12 cellular contexts compared by ENCODE assay signal in genomic region chr18:48843162-48843561, GRCh38.
DNase-seq lines count a peak whose midpoint lies in the region; ATAC-seq and TF ChIP-seq lines count a peak whose summit lies in the region.
"Had no signal": no experiment of that assay in that cellular context is flagged by ENCODE, and none has a peak within 500 bp of the region (broad histone marks: within the 10 kb centered on the region; RNA-seq: fewer than 3 reads in every experiment).

No MANE protein-coding gene starts in this region.

- H3K27me3 Mint-ChIP-seq in activated CD4-positive, alpha-beta T cell treated with anti-CD3 and anti-CD28 coated beads for 36 hours = no peaks in the 10 kb centered on the region
- no peaks in the 10 kb centered on the region for H3K27me3 Mint-ChIP-seq in T-cell

- TF ChIP-seq CTCF in hepatocyte (IDR thresholded peaks at IDR 0.05; ENCODE audit: poor library complexity) (no peak), smooth muscle cell (IDR thresholded peaks at IDR 0.05; ENCODE audit: borderline replicate concordance, insufficient read depth, poor library complexity, severe bottlenecking) (no peak)

- CTCF ChIA-PET in activated CD4-positive, alpha-beta T cell treated with anti-CD3 and anti-CD28 coated beads for 36 hours (lab: Charles Lee) = interaction anchor here (0.7 kb wide), 1 partner anchor 268 kb away, joined by 3 read pairs; no protein-coding TSS in a partner anchor
- CTCF ChIA-PET in T-cell (lab: Charles Lee) = no interaction called here

- intact Hi-C loops in activated CD4-positive, alpha-beta T cell treated with anti-CD3 and anti-CD28 coated beads for 36 hours (cut with DNase I, micrococcal nuclease) = no loop called here

- ATAC-seq in activated CD4-positive, alpha-beta T cell treated with anti-CD3 and anti-CD28 coated beads for 36 hours = no peak
- ATAC-seq in T-cell (replicated peaks in 1 of 4) = peak in 3 of 4 experiments; percentile 9 to 24 (median 18)
- no peak for ATAC-seq in left lobe of liver
- no peak for ATAC-seq in GM18867 (IDR thresholded peaks at IDR 0.05; ENCODE audit: unreplicated experiment)

- no peak overlapping the region for H3K4me2 ChIP-seq in hepatocyte
- H3K4me2 ChIP-seq in smooth muscle cell = no peak overlapping the region

- peaks cover 58% of the 10 kb centered on the region for H3K4me1 Mint-ChIP-seq in activated CD4-positive, alpha-beta T cell treated with anti-CD3 and anti-CD28 coated beads for 36 hours
- peaks cover 72 to 82% (median 73%) of the 10 kb centered on the region in 3 donors for H3K4me1 Mint-ChIP-seq in T-cell

- peaks cover 27% of the 10 kb centered on the region for H3F3A ChIP-seq in smooth muscle cell (ENCODE audit: low read depth)

- H4K20me1 ChIP-seq in hepatocyte (ENCODE audit: insufficient read depth, poor library complexity, severe bottlenecking) = no peaks in the 10 kb centered on the region
- no peaks in the 10 kb centered on the region for H4K20me1 ChIP-seq in smooth muscle cell (ENCODE audit: low read depth)

- peak overlapping the region; percentile 73 for H3K27ac Mint-ChIP-seq in activated CD4-positive, alpha-beta T cell treated with anti-CD3 and anti-CD28 coated beads for 36 hours
- H3K27ac Mint-ChIP-seq in T-cell = peak overlapping the region; percentile 76 to 89

- no peak for DNase-seq in activated CD4-positive, alpha-beta T cell treated with anti-CD3 and anti-CD28 coated beads for 36 hours
- DNase-seq in activated CD4-positive, alpha-beta T cell treated with anti-CD3 and anti-CD28 coated beads for 4 hours = no peak
- DNase-seq in T-cell = no peak
- no peak for DNase-seq in hepatocyte (ENCODE audit: low spot score)
- no peak for DNase-seq in smooth muscle cell (lab: John Stamatoyannopoulos, UW; ENCODE audit: unreplicated experiment)
- no peak for DNase-seq in left lobe of liver (ENCODE audit: low spot score)
- DNase-seq in stimulated activated CD4-positive, alpha-beta T cell treated with anti-CD3 and anti-CD28 coated beads, Interleukin-2, amount 100 ng/mL, for 24 hours = no peak
- DNase-seq: activated gamma-delta T cell, foreskin fibroblast, NCI-H2171 treated with DMSO at 0.1 percent for 48 hours had no signal

- H3K36me3 Mint-ChIP-seq in activated CD4-positive, alpha-beta T cell treated with anti-CD3 and anti-CD28 coated beads for 36 hours (ENCODE audit: low read depth) = no peaks in the 10 kb centered on the region
- peaks cover 2% of the 10 kb centered on the region for H3K36me3 Mint-ChIP-seq in T-cell

- H3K4me1 ChIP-seq in hepatocyte (ENCODE audit: insufficient read depth) = peaks cover 55% of the 10 kb centered on the region
- peaks cover 39% of the 10 kb centered on the region for H3K4me1 ChIP-seq in smooth muscle cell (ENCODE audit: low read depth)

- POLR2A ChIA-PET in activated CD4-positive, alpha-beta T cell treated with anti-CD3 and anti-CD28 coated beads for 36 hours (lab: Charles Lee) = interaction anchor here (1.0 kb wide), 1 partner anchor 11 kb away, joined by 8 read pairs; no protein-coding TSS in a partner anchor
- POLR2A ChIA-PET in T-cell (lab: Charles Lee) = interaction anchor here in 1 of 2 donors (0.6 kb wide), 1 partner anchor 8 kb away, joined by 5 read pairs; no protein-coding TSS in a partner anchor

- H3K9me3 Mint-ChIP-seq in activated CD4-positive, alpha-beta T cell treated with anti-CD3 and anti-CD28 coated beads for 36 hours (ENCODE audit: low read depth) = peaks cover 3% of the 10 kb centered on the region
- H3K9me3 Mint-ChIP-seq in T-cell = peaks cover 0 to 15% (median 0%) of the 10 kb centered on the region in 3 donors

- H3K4me3 ChIP-seq in hepatocyte (no peak overlapping the region), smooth muscle cell (no peak overlapping the region)
- H3K4me3 ChIP-seq: suprapubic skin had no signal

- H3K4me3 Mint-ChIP-seq in activated CD4-positive, alpha-beta T cell treated with anti-CD3 and anti-CD28 coated beads for 36 hours = no peak overlapping the region
- peak overlapping the region in 2 of 3 donors; percentile 4 to 69 for H3K4me3 Mint-ChIP-seq in T-cell

- no peaks in the 10 kb centered on the region for H3K79me2 ChIP-seq in hepatocyte
- H3K79me2 ChIP-seq in smooth muscle cell (ENCODE audit: low read depth) = peaks cover 8% of the 10 kb centered on the region

- H2AFZ ChIP-seq in hepatocyte (no peak overlapping the region), smooth muscle cell (ENCODE audit: low read depth) (no peak overlapping the region)

- no peak overlapping the region for H3K9ac ChIP-seq in smooth muscle cell (ENCODE audit: low read depth)

- H3K27ac ChIP-seq in hepatocyte = peak overlapping the region; percentile 89
- peak overlapping the region; percentile 97 for H3K27ac ChIP-seq in smooth muscle cell (ENCODE audit: low read depth)

- H3K27me3 ChIP-seq in hepatocyte = no peaks in the 10 kb centered on the region
- no peaks in the 10 kb centered on the region for H3K27me3 ChIP-seq in smooth muscle cell (ENCODE audit: low read depth)
- H3K27me3 ChIP-seq: suprapubic skin had no signal

- 84% methylated on average over 7 of the region's 8 CpGs for WGBS in hepatocyte (ENCODE audit: low lambda C conversion rate, missing lambda C conversion rate)
- WGBS in smooth muscle cell (ENCODE audit: low lambda C conversion rate) = 90% methylated on average over 8 of the region's 8 CpGs

- no peaks in the 10 kb centered on the region for H3K36me3 ChIP-seq in hepatocyte (replicated peaks; ENCODE audit: insufficient read depth, low read depth)
- no peaks in the 10 kb centered on the region for H3K36me3 ChIP-seq in smooth muscle cell (ENCODE audit: low read depth)
- H3K36me3 ChIP-seq: suprapubic skin had no signal

- H3K9me2 ChIP-seq in hepatocyte (replicated peaks; ENCODE audit: insufficient read depth) = no peaks in the 10 kb centered on the region

- H3K9me3 ChIP-seq in hepatocyte (ENCODE audit: low read depth) = no peaks in the 10 kb centered on the region
- no peaks in the 10 kb centered on the region for H3K9me3 ChIP-seq in smooth muscle cell (replicated peaks; ENCODE audit: low read depth)
- H3K9me3 ChIP-seq: suprapubic skin had no signal

Comparison
In these comparisons a context has a peak if more than half of its experiments do, and no peak if none do; other contexts are left out.
1. ATAC-seq: peak in T-cell (3 of 4); none in activated CD4-positive, alpha-beta T cell treated with anti-CD3 and anti-CD28 coated beads for 36 hours (single experiment), left lobe of liver (single experiment) and GM18867 (single experiment).